In the genomic region with DNA sequence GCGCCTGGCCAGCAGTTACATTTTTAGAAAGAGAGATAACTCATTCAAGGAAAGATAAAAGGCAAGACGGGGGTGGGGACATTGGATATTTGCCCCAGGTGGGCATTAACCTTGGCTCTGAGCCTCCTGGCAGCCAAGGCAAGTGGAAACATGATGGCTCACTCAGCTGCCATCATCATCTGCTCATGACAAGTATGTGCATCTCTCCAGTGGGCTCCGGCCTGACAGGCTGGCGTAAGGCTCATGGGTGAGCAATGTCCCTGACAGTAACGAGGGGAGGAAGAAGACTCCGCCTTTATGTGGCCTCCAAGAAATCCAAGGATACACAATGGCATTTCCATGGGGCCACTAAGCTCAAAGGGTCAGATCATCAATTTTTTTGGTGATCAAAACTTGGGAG, we compare ENCODE assay signal across 10 cellular contexts. TPM values are rescaled to one million over a fixed set of nuclear protein-coding genes. Genes with fewer than 3 reads are reported as not detected.
"Had no signal": no experiment of that assay in that cellular context is flagged by ENCODE, and none has a peak within 500 bp of the region (broad histone marks: within the 10 kb centered on the region; RNA-seq: fewer than 3 reads in every experiment).

No MANE protein-coding gene starts in this region.

- H3K27ac ChIP-seq: HL-60 had no signal

- H3K4me1 ChIP-seq: HAP-1 had no signal

- H2AFZ ChIP-seq: GM23338 had no signal

- H3K36me3 ChIP-seq: HAP-1 had no signal

- ATAC-seq: GM23338, HCT116, HepG2 had no signal

- H3K9me3 ChIP-seq: HAP-1 had no signal

- H3K4me3 ChIP-seq: GM23338, HAP-1 had no signal

- DNase-seq: H7, HFFc6 had no signal

- FAIRE-seq: HepG2 had no signal

- H3K4me2 ChIP-seq: GM23338 had no signal

RNA-seq across cellular contexts. Expression of a gene that starts 13.3 kb away (rescaled TPM):
- total RNA-seq: GM23338, H4, H7, HepG2, HFFc6, HT1080 had no signal
- polyA plus RNA-seq: GM23338, HepG2, IgD-negative memory B cell had no signal
